Comparison of ENCODE assay signal across 8 cellular contexts in genomic region chr22:43088616-43088978, GRCh38.
DNase-seq lines count a peak whose midpoint lies in the region; ATAC-seq and TF ChIP-seq lines count a peak whose summit lies in the region.

No MANE protein-coding gene starts in this region.

- H3K4me3 ChIP-seq in WERI-Rb-1 (ENCODE audit: low read depth, low read length) (peak overlapping the region; percentile 73), iPS-18a (ENCODE audit: low read length) (peak overlapping the region; percentile 87), stomach smooth muscle (ENCODE audit: low read length in 2 of 2) (peak overlapping the region; percentile 93)

- no peaks in the 10 kb centered on the region for H3K9me3 ChIP-seq in WERI-Rb-1 (ENCODE audit: severe bottlenecking)
- H3K9me3 ChIP-seq in iPS-18a (ENCODE audit: control insufficient read depth, low read depth, low read length): no peaks in the 10 kb centered on the region
- no peaks in the 10 kb centered on the region for H3K9me3 ChIP-seq in stomach smooth muscle (ENCODE audit: control insufficient read depth in 2 of 2, low read length in 2 of 2)

- H3K9ac ChIP-seq in iPS-18a (ENCODE audit: low read length) (peak overlapping the region; percentile 72), stomach smooth muscle (ENCODE audit: low read length in 2 of 2) (peak overlapping the region; percentile 51 to 55)

- H3K36me3 ChIP-seq in WERI-Rb-1 (no peaks in the 10 kb centered on the region), iPS-18a (ENCODE audit: control insufficient read depth, low read depth, low read length) (no peaks in the 10 kb centered on the region), stomach smooth muscle (ENCODE audit: control insufficient read depth in 2 of 2, insufficient read depth in 2 of 2, low read length in 2 of 2) (no peaks in the 10 kb centered on the region)

- no peak for ATAC-seq in activated CD4-positive, CD25-positive, alpha-beta regulatory T cell treated with anti-CD3 and anti-CD28 coated beads, Interleukin-2, amount 50 U/mL, for 24 hours

- H3K27me3 ChIP-seq in WERI-Rb-1 (ENCODE audit: insufficient read depth, low read depth, severe bottlenecking) (no peaks in the 10 kb centered on the region), iPS-18a (ENCODE audit: control insufficient read depth, insufficient read depth, low read length) (no peaks in the 10 kb centered on the region), stomach smooth muscle (ENCODE audit: control insufficient read depth in 1 of 2, insufficient read depth in 2 of 2, low read length in 2 of 2) (no peaks in the 10 kb centered on the region)

- H3K27ac ChIP-seq in WERI-Rb-1 (peak overlapping the region; percentile 58), iPS-18a (ENCODE audit: low read length) (peak overlapping the region; percentile 55), stomach smooth muscle (ENCODE audit: low read length) (no peak overlapping the region)

- peak; percentile 33 for DNase-seq in activated CD4-positive, CD25-positive, alpha-beta regulatory T cell treated with anti-CD3 and anti-CD28 coated beads, Interleukin-2, amount 50 U/mL, for 72 hours
- DNase-seq in WERI-Rb-1 (no peak), T1000 (lab: John Stamatoyannopoulos, UW) (no peak), SKM-1 (lab: John Stamatoyannopoulos, UW; ENCODE audit: unreplicated experiment) (no peak), HPDE6-E6E7 (ENCODE audit: extremely low spot score) (no peak)

- no peak for TF ChIP-seq CTCF in WERI-Rb-1 (IDR thresholded peaks at IDR 0.05; ENCODE audit: low read depth, low read length)

- H3K4me1 ChIP-seq in iPS-18a (ENCODE audit: control insufficient read depth, low read depth, low read length): peaks cover 3% of the 10 kb centered on the region
- peaks cover 9% of the 10 kb centered on the region for H3K4me1 ChIP-seq in stomach smooth muscle (ENCODE audit: control insufficient read depth, insufficient read depth, low read length)
